25 cellular contexts compared by ENCODE assay signal in genomic region chr1:112308716-112309115, GRCh38.
DNase-seq lines count a peak whose midpoint lies in the region; ATAC-seq, FAIRE-seq and TF ChIP-seq lines count a peak whose summit lies in the region.
"Had no signal": no experiment of that assay in that cellular context is flagged by ENCODE, and none has a peak within 500 bp of the region (broad histone marks: within the 10 kb centered on the region; RNA-seq: fewer than 3 reads in every experiment).

No MANE protein-coding gene starts in this region.

- no peak for DNase-seq in GM23338 (ENCODE audit: low spot score)
- peak; percentile 93 for DNase-seq in NCI-H82 (lab: John Stamatoyannopoulos, UW)
- DNase-seq in SJCRH30: peak; percentile 77 to 87
- no peak for DNase-seq in H1 (ENCODE audit: low read depth in 1 of 2, low spot score in 2 of 2)
- DNase-seq in anterior cingulate cortex (lab: John Stamatoyannopoulos, UW): no peak
- no peak for DNase-seq in right lobe of liver
- DNase-seq in endothelial cell (ENCODE audit: low spot score): no peak
- no peak for DNase-seq in C1 segment of cervical spinal cord (lab: John Stamatoyannopoulos, UW)
- DNase-seq: CD4-positive, alpha-beta T cell; CD8-positive, alpha-beta memory T cell; DMS 273 treated with DMSO at 0.1 percent for 48 hours; DMS79; EL; GDM1; GOT3; H7 had no signal

- no peaks in the 10 kb centered on the region for H3K9me3 Mint-ChIP-seq in GM23338
- no peaks in the 10 kb centered on the region for H3K9me3 Mint-ChIP-seq in endothelial cell (ENCODE audit: unreplicated experiment)
- H3K9me3 Mint-ChIP-seq: CD4-positive, alpha-beta T cell; CD8-positive, alpha-beta memory T cell had no signal

- no peak overlapping the region for H3K27ac ChIP-seq in GM23338 (ENCODE audit: low read depth)
- H3K27ac ChIP-seq in SJCRH30: peak overlapping the region; percentile 49
- H3K27ac ChIP-seq in H1 (ENCODE audit: low read depth, low read length): no peak overlapping the region
- no peak overlapping the region for H3K27ac ChIP-seq in right lobe of liver
- H3K27ac ChIP-seq: 22Rv1, BLaER1 had no signal

- intact Hi-C loops in right lobe of liver (cut with DNase I): no loop called here

- no peak overlapping the region for H4K91ac ChIP-seq in H1 (replicated peaks; ENCODE audit: insufficient read length, low read length)

- no peaks in the 10 kb centered on the region for H3F3A ChIP-seq in GM23338 (replicated peaks; ENCODE audit: low read depth)

- TF ChIP-seq EP300 in H1 (IDR thresholded peaks at IDR 0.05; ENCODE audit: borderline replicate concordance in 1 of 2, low read depth in 2 of 2, low read length in 2 of 2): no peak

- peak overlapping the region; percentile 98 for H2AFZ ChIP-seq in GM23338
- H2AFZ ChIP-seq in H1 (ENCODE audit: low read length): peak overlapping the region; percentile 48

- H3K27me3 Mint-ChIP-seq in GM23338 (ENCODE audit: insufficient read depth, low read depth, poor library complexity) (peaks cover 4% of the 10 kb centered on the region), endothelial cell (ENCODE audit: unreplicated experiment) (peaks cover 5% of the 10 kb centered on the region)

- no peak overlapping the region for H3K56ac ChIP-seq in H1 (replicated peaks; ENCODE audit: insufficient read length, low read depth, low read length)

- H3K4me2 ChIP-seq in GM23338 (peak overlapping the region; percentile 34), H1 (ENCODE audit: insufficient read depth in 1 of 2, low read depth in 2 of 2, low read length in 2 of 2) (no peak overlapping the region)
- H3K4me2 ChIP-seq: BLaER1 had no signal

- H3K14ac ChIP-seq in H1 (ENCODE audit: insufficient read length): no peak overlapping the region

- no peak overlapping the region for H2BK15ac ChIP-seq in H1 (ENCODE audit: low read length)

- TF ChIP-seq POLR2A in H1 (IDR thresholded peaks at IDR 0.05; ENCODE audit: control extremely low read depth in 1 of 2, low read depth in 2 of 2, low read length in 2 of 2) (no peak), right lobe of liver (IDR thresholded peaks at IDR 0.05) (no peak)

- H3K79me1 ChIP-seq in H1 (ENCODE audit: low read depth, low read length): no peaks in the 10 kb centered on the region

- H3K4me1 ChIP-seq in GM23338 (ENCODE audit: insufficient read depth): peaks cover 13% of the 10 kb centered on the region; the same call in 1 of the 2 replicates
- peaks cover 44% of the 10 kb centered on the region for H3K4me1 ChIP-seq in SJCRH30
- peaks cover 0 to 3% (median 1%) of the 10 kb centered on the region in 4 experiments; a peak in 2 of 7 replicates for H3K4me1 ChIP-seq in H1 (replicated peaks in 1 of 4; ENCODE audit: control insufficient read depth in 3 of 4, insufficient read depth in 4 of 4, low read length in 3 of 4)
- H3K4me1 ChIP-seq in right lobe of liver: no peaks in the 10 kb centered on the region
- H3K4me1 ChIP-seq: BLaER1 had no signal

- H3K36me3 ChIP-seq in GM23338 (ENCODE audit: insufficient read depth) (no peaks in the 10 kb centered on the region), SJCRH30 (no peaks in the 10 kb centered on the region), H1 (ENCODE audit: control insufficient read depth in 2 of 4, insufficient read depth in 4 of 4, low read length in 3 of 4) (no peaks in the 10 kb centered on the region), right lobe of liver (no peaks in the 10 kb centered on the region)
- H3K36me3 ChIP-seq: BLaER1 had no signal

- H3K4me3 Mint-ChIP-seq in GM23338 (no peak overlapping the region), endothelial cell (ENCODE audit: unreplicated experiment) (no peak overlapping the region)
- H3K4me3 Mint-ChIP-seq: B cell; CD14-positive monocyte; CD4-positive, alpha-beta T cell; CD8-positive, alpha-beta memory T cell had no signal

- POLR2A ChIA-PET in H1 (lab: Charles Lee; ENCODE audit: partially characterized antibody): no interaction called here

- H2BK5ac ChIP-seq in H1 (ENCODE audit: low read depth, low read length): no peak overlapping the region

- H2BK120ac ChIP-seq in H1 (replicated peaks; ENCODE audit: low read depth, low read length): no peak overlapping the region

- TF ChIP-seq CTCF in GM23338 (conservative IDR thresholded peaks at IDR 0.05; ENCODE audit: low read depth in 2 of 2): no peak
- TF ChIP-seq CTCF in H1 (IDR thresholded peaks at IDR 0.05; ENCODE audit: control extremely low read depth in 1 of 3, insufficient read depth in 1 of 3, low read depth in 1 of 3, low read length in 3 of 3): no peak
- TF ChIP-seq CTCF in right lobe of liver (IDR thresholded peaks at IDR 0.05): no peak
- no peak for TF ChIP-seq CTCF in endothelial cell (IDR thresholded peaks at IDR 0.05; ENCODE audit: unreplicated experiment)

- peaks cover 4% of the 10 kb centered on the region; the same call in 1 of the 2 replicates for H3K9me2 ChIP-seq in GM23338 (ENCODE audit: insufficient read depth)

- 75% methylated on average over 5 of the region's 5 CpGs; no CpG with 5 or more reads in 1 of the 2 experiments for WGBS in H1 (ENCODE audit: extremely low coverage in 1 of 2, insufficient coverage in 1 of 2, insufficient read length in 1 of 2, insufficient replicate concordance in 2 of 2, low coverage in 1 of 2, low lambda C conversion rate in 2 of 2, missing lambda C conversion rate in 1 of 2), 2 experiments
- 48% methylated on average over 3 of the region's 5 CpGs for WGBS in right lobe of liver (ENCODE audit: insufficient coverage, low coverage, low lambda C conversion rate, missing lambda C conversion rate)

- H3K9ac ChIP-seq in H1 (replicated peaks in 1 of 4; ENCODE audit: extremely low read depth in 1 of 4, low read depth in 3 of 4, low read length in 3 of 4): no peak overlapping the region
- H3K9ac ChIP-seq: BLaER1 had no signal

- H3K4me3 ChIP-seq in GM23338 (no peak overlapping the region), SJCRH30 (no peak overlapping the region), H1 (ENCODE audit: extremely low read depth in 1 of 4, insufficient read depth in 2 of 4, low read depth in 3 of 4, low read length in 4 of 4) (no peak overlapping the region), right lobe of liver (no peak overlapping the region)
- H3K4me3 ChIP-seq: BLaER1, GM12878 had no signal

- H2BK12ac ChIP-seq in H1 (ENCODE audit: low read depth, low read length): no peak overlapping the region

- TF ChIP-seq RAD21 in H1 (IDR thresholded peaks at IDR 0.05 in 1 of 2, conservative IDR thresholded peaks at IDR 0.05 in 1 of 2; ENCODE audit: low read depth in 2 of 2, low read length in 2 of 2): no peak

- H3K4ac ChIP-seq in H1 (replicated peaks; ENCODE audit: insufficient read length, low read depth, low read length): no peak overlapping the region

- H2AK5ac ChIP-seq in H1 (ENCODE audit: low read depth, low read length): no peak overlapping the region

- no peak for FAIRE-seq in H1 (lab: Jason Lieb, UNC)
- FAIRE-seq: A204.1, D721Med, GM12878, GM18507 had no signal

- no peaks in the 10 kb centered on the region for H3K9me3 ChIP-seq in SJCRH30 (replicated peaks)
- H3K9me3 ChIP-seq in H1 (ENCODE audit: insufficient read depth in 2 of 2, low read depth in 1 of 2, low read length in 1 of 2): no peaks in the 10 kb centered on the region
- no peaks in the 10 kb centered on the region for H3K9me3 ChIP-seq in right lobe of liver
- H3K9me3 ChIP-seq: BLaER1 had no signal

- peaks cover 13% of the 10 kb centered on the region for H3K4me1 Mint-ChIP-seq in GM23338
- peaks cover 48% of the 10 kb centered on the region for H3K4me1 Mint-ChIP-seq in endothelial cell (ENCODE audit: unreplicated experiment)
- H3K4me1 Mint-ChIP-seq: B cell; CD14-positive monocyte; CD8-positive, alpha-beta memory T cell had no signal

- H4K20me1 ChIP-seq in GM23338 (replicated peaks; ENCODE audit: insufficient read depth): no peaks in the 10 kb centered on the region
- H4K20me1 ChIP-seq in H1 (replicated peaks in 1 of 2; ENCODE audit: control insufficient read depth in 1 of 2, insufficient read depth in 2 of 2, low read length in 2 of 2): no peaks in the 10 kb centered on the region
- H4K20me1 ChIP-seq: BLaER1 had no signal

- H3K27me3 ChIP-seq in GM23338 (ENCODE audit: insufficient read depth) (no peaks in the 10 kb centered on the region), SJCRH30 (no peaks in the 10 kb centered on the region), H1 (replicated peaks in 1 of 4; ENCODE audit: control insufficient read depth in 3 of 4, extremely low read depth in 1 of 4, insufficient read depth in 3 of 4, low read length in 3 of 4) (no peaks in the 10 kb centered on the region), right lobe of liver (no peaks in the 10 kb centered on the region)
- H3K27me3 ChIP-seq: BLaER1 had no signal

- H4K8ac ChIP-seq in H1 (ENCODE audit: extremely low read depth, insufficient read depth, low read length): no peak overlapping the region

- CTCF ChIA-PET in H1 (lab: Charles Lee; ENCODE audit: partially characterized antibody): interaction anchor here (0.6 to 7.5 kb wide), 4 partner anchors 10 to 193 kb away, joined by 3 to 39 read pairs (median 4); no protein-coding TSS in a partner anchor

- H3K79me2 ChIP-seq in GM23338 (replicated peaks; ENCODE audit: insufficient read depth) (no peaks in the 10 kb centered on the region), H1 (ENCODE audit: control insufficient read depth in 1 of 2, insufficient read depth in 2 of 2, low read length in 2 of 2) (no peaks in the 10 kb centered on the region)

- H3K27ac Mint-ChIP-seq in GM23338: no peak overlapping the region
- no peak overlapping the region for H3K27ac Mint-ChIP-seq in endothelial cell (ENCODE audit: unreplicated experiment)
- H3K27ac Mint-ChIP-seq: B cell; CD14-positive monocyte; CD4-positive, alpha-beta T cell; CD8-positive, alpha-beta memory T cell had no signal

- H3K23ac ChIP-seq in H1 (ENCODE audit: insufficient read length): no peak overlapping the region

- H3K36me3 Mint-ChIP-seq in GM23338 (ENCODE audit: low read depth) (no peaks in the 10 kb centered on the region), endothelial cell (ENCODE audit: low read depth, unreplicated experiment) (no peaks in the 10 kb centered on the region)
- H3K36me3 Mint-ChIP-seq: CD14-positive monocyte; CD8-positive, alpha-beta memory T cell had no signal

- H3K23me2 ChIP-seq in H1 (ENCODE audit: low read depth, low read length): no peaks in the 10 kb centered on the region

- H3K18ac ChIP-seq in H1 (ENCODE audit: extremely low read depth, low read length): no peak overlapping the region

- H4K5ac ChIP-seq in H1 (ENCODE audit: insufficient read length, low read depth, low read length): no peak overlapping the region

- no peak overlapping the region for H2BK20ac ChIP-seq in H1 (ENCODE audit: low read length)

- no peak for ATAC-seq in GM23338
- ATAC-seq in right lobe of liver: no peak
- ATAC-seq: GM12878, HCT116 had no signal

TF ChIP-seq in GM23338, 12 proteins besides CTCF, POLR2A, EP300 and RAD21:
- no peak for TF ChIP-seq CREB1 (CRISPR knock-in tag; IDR thresholded peaks at IDR 0.05; ENCODE audit: low read depth)

TF ChIP-seq in H1, 55 proteins besides CTCF, POLR2A, EP300 and RAD21 (continues in another document):
- TF ChIP-seq RBBP5 (IDR thresholded peaks at IDR 0.05; ENCODE audit: borderline replicate concordance, low read depth, low read length) (no peak), RNF2 (IDR thresholded peaks at IDR 0.05; ENCODE audit: borderline replicate concordance, low read depth, low read length, missing control alignments, poor library complexity, severe bottlenecking) (no peak), EGR1 (IDR thresholded peaks at IDR 0.05; ENCODE audit: borderline replicate concordance, low read depth, low read length) (no peak)

Comparison
In these comparisons a context has a peak if more than half of its experiments do, and no peak if none do; other contexts are left out.
1. DNase-seq: peak in NCI-H82 (single experiment) and SJCRH30 (2 of 2); none in GM23338 (single experiment), H1 (0 of 2), anterior cingulate cortex (0 of 58), right lobe of liver (0 of 3), endothelial cell (single experiment) and C1 segment of cervical spinal cord (0 of 14).